ENCODE assay signal across 1 cellular context in the genomic region with DNA sequence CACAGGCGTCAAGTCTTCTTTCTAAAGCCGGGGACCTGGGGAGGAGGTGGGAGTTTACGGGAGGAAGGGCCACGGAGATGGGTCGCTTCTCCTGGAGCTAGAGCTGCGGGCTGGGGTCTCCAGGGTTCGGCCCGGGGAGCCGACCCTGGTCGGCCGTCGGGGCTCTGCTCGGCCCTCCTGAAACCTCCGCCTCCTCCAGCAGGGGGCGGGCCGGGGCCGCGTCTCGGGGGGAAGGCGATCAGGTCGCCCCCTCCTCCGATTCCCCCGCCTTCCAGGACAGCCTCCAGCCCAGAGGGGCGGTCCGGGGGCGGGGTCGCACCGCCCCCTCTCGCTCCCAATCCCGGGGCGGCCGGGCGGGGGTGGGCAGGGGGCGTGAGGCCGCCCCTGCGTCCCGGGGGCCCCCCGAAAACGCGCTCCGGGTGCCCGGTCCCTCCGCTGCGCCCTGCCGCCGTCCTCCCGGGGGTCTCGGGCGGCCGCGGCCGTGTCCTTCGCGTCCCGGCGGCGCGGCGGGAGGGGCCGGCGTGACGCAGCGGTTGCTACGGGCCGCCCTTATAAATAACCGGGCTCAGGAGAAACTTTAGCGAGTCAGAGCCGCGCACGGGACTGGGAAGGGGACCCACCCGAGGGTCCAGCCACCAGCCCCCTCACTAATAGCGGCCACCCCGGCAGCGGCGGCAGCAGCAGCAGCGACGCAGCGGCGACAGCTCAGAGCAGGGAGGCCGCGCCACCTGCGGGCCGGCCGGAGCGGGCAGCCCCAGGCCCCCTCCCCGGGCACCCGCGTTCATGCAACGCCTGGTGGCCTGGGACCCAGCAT.
A peak's percentile ranks its signal among the peaks of the same experiment; 100 is the strongest.
TF ChIP-seq lines count a peak whose summit lies in the region.

A gene (plus strand): TSS at position 580 of the 814 bp plus-strand sequence. CDS start 204 bp downstream, at position 784.

TF ChIP-seq in K562, 482 proteins besides CTCF, POLR2A, EP300 and RAD21 (continued from another document and continues in another):
- TF ChIP-seq HIVEP1 (CRISPR knock-in tag; IDR thresholded peaks at IDR 0.05) (0 out of 2 replicates have a peak, but pooled peaks have one; percentile 28), EGR1 (conservative IDR thresholded peaks at IDR 0.05) (peak; percentile 83), ZNF445 (CRISPR knock-in tag; IDR thresholded peaks at IDR 0.05; ENCODE audit: low read depth) (no peak), NONO (IDR thresholded peaks at IDR 0.05; ENCODE audit: low read depth in 2 of 2, low read length in 1 of 2) (peak; percentile 69 to 100), KDM5B (IDR thresholded peaks at IDR 0.05; ENCODE audit: insufficient replicate concordance, low read depth, low read length) (peak; percentile 98), SRSF7 (optimal IDR thresholded peaks at IDR 0.05; ENCODE audit: low read depth, low read length) (peak; percentile 91), ZNF217 (CRISPR knock-in tag; IDR thresholded peaks at IDR 0.05) (no peak), KLF16 (IDR thresholded peaks at IDR 0.05) (no peak), YY1 (IDR thresholded peaks at IDR 0.05; ENCODE audit: borderline replicate concordance in 1 of 3, control insufficient read depth in 1 of 3, extremely low read depth in 1 of 3, insufficient read depth in 3 of 3, insufficient read length in 1 of 3, insufficient replicate concordance in 2 of 3, low read depth in 1 of 3, low read length in 2 of 3) (peak in 2 of 3 experiments; percentile 50 to 57), DIDO1 (tag; IDR thresholded peaks at IDR 0.05; ENCODE audit: low read depth) (no peak), ZNF239 (CRISPR knock-in tag; IDR thresholded peaks at IDR 0.05) (no peak), JUN (IDR thresholded peaks at IDR 0.05; ENCODE audit: borderline replicate concordance, low read depth, low read length) (0 out of 2 replicates have a peak, but pooled peaks have one; percentile 9), JUN (CRISPR knock-in tag; IDR thresholded peaks at IDR 0.05; ENCODE audit: borderline replicate concordance) (no peak; the same call in 1 of the 2 replicates), MTA2 (IDR thresholded peaks at IDR 0.05; ENCODE audit: low read depth) (no peak), BCOR (IDR thresholded peaks at IDR 0.05) (no peak), DACH1 (IDR thresholded peaks at IDR 0.05; ENCODE audit: partially characterized antibody) (no peak), HCFC1 (IDR thresholded peaks at IDR 0.05; ENCODE audit: low read depth, low read length) (no peak), CBFB (CRISPR knock-in tag; IDR thresholded peaks at IDR 0.05) (no peak), NUFIP1 (IDR thresholded peaks at IDR 0.05; ENCODE audit: partially characterized antibody) (no peak), JUND (IDR thresholded peaks at IDR 0.05; ENCODE audit: borderline replicate concordance, low read depth, low read length) (peak; percentile 51), JUND (tag; IDR thresholded peaks at IDR 0.05; ENCODE audit: borderline replicate concordance, low read depth, low read length) (no peak; the same call in 2 of the 3 replicates), NR4A1 (CRISPR knock-in tag; IDR thresholded peaks at IDR 0.05) (no peak), NR4A1 (tag; IDR thresholded peaks at IDR 0.05) (peak; percentile 44; the same call in 1 of the 2 replicates), RFX1 (IDR thresholded peaks at IDR 0.05) (no peak), ZC3H4 (CRISPR knock-in tag; IDR thresholded peaks at IDR 0.05; ENCODE audit: borderline replicate concordance) (no peak; the same call in 1 of the 2 replicates), CREM (IDR thresholded peaks at IDR 0.05; ENCODE audit: low read depth) (peak; percentile 59; the same call in 1 of the 2 replicates), ZNF274 (IDR thresholded peaks at IDR 0.05; ENCODE audit: borderline replicate concordance, low read depth, low read length) (no peak), BHLHE40 (IDR thresholded peaks at IDR 0.05; ENCODE audit: low read length) (peak; percentile 97), ZNF282 (CRISPR knock-in tag; IDR thresholded peaks at IDR 0.05) (no peak), HMG20A (CRISPR knock-in tag; conservative IDR thresholded peaks at IDR 0.05) (no peak), MYBL2 (IDR thresholded peaks at IDR 0.05; ENCODE audit: low read depth) (no peak), MYBL2 (CRISPR knock-in tag; IDR thresholded peaks at IDR 0.05; ENCODE audit: borderline replicate concordance) (no peak)
- TF ChIP-seq, protein P1, sequence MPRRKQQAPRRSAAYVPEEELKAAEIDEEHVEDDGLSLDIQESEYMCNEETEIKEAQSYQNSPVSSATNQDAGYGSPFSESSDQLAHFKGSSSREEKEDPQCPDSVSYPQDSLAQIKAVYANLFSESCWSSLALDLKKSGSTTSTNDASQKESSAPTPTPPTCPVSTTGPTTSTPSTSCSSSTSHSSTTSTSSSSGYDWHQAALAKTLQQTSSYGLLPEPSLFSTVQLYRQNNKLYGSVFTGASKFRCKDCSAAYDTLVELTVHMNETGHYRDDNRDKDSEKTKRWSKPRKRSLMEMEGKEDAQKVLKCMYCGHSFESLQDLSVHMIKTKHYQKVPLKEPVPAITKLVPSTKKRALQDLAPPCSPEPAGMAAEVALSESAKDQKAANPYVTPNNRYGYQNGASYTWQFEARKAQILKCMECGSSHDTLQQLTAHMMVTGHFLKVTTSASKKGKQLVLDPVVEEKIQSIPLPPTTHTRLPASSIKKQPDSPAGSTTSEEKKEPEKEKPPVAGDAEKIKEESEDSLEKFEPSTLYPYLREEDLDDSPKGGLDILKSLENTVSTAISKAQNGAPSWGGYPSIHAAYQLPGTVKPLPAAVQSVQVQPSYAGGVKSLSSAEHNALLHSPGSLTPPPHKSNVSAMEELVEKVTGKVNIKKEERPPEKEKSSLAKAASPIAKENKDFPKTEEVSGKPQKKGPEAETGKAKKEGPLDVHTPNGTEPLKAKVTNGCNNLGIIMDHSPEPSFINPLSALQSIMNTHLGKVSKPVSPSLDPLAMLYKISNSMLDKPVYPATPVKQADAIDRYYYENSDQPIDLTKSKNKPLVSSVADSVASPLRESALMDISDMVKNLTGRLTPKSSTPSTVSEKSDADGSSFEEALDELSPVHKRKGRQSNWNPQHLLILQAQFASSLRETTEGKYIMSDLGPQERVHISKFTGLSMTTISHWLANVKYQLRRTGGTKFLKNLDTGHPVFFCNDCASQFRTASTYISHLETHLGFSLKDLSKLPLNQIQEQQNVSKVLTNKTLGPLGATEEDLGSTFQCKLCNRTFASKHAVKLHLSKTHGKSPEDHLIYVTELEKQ (CRISPR knock-in tag; IDR thresholded peaks at IDR 0.05), result no peak
- TF ChIP-seq, protein P2, sequence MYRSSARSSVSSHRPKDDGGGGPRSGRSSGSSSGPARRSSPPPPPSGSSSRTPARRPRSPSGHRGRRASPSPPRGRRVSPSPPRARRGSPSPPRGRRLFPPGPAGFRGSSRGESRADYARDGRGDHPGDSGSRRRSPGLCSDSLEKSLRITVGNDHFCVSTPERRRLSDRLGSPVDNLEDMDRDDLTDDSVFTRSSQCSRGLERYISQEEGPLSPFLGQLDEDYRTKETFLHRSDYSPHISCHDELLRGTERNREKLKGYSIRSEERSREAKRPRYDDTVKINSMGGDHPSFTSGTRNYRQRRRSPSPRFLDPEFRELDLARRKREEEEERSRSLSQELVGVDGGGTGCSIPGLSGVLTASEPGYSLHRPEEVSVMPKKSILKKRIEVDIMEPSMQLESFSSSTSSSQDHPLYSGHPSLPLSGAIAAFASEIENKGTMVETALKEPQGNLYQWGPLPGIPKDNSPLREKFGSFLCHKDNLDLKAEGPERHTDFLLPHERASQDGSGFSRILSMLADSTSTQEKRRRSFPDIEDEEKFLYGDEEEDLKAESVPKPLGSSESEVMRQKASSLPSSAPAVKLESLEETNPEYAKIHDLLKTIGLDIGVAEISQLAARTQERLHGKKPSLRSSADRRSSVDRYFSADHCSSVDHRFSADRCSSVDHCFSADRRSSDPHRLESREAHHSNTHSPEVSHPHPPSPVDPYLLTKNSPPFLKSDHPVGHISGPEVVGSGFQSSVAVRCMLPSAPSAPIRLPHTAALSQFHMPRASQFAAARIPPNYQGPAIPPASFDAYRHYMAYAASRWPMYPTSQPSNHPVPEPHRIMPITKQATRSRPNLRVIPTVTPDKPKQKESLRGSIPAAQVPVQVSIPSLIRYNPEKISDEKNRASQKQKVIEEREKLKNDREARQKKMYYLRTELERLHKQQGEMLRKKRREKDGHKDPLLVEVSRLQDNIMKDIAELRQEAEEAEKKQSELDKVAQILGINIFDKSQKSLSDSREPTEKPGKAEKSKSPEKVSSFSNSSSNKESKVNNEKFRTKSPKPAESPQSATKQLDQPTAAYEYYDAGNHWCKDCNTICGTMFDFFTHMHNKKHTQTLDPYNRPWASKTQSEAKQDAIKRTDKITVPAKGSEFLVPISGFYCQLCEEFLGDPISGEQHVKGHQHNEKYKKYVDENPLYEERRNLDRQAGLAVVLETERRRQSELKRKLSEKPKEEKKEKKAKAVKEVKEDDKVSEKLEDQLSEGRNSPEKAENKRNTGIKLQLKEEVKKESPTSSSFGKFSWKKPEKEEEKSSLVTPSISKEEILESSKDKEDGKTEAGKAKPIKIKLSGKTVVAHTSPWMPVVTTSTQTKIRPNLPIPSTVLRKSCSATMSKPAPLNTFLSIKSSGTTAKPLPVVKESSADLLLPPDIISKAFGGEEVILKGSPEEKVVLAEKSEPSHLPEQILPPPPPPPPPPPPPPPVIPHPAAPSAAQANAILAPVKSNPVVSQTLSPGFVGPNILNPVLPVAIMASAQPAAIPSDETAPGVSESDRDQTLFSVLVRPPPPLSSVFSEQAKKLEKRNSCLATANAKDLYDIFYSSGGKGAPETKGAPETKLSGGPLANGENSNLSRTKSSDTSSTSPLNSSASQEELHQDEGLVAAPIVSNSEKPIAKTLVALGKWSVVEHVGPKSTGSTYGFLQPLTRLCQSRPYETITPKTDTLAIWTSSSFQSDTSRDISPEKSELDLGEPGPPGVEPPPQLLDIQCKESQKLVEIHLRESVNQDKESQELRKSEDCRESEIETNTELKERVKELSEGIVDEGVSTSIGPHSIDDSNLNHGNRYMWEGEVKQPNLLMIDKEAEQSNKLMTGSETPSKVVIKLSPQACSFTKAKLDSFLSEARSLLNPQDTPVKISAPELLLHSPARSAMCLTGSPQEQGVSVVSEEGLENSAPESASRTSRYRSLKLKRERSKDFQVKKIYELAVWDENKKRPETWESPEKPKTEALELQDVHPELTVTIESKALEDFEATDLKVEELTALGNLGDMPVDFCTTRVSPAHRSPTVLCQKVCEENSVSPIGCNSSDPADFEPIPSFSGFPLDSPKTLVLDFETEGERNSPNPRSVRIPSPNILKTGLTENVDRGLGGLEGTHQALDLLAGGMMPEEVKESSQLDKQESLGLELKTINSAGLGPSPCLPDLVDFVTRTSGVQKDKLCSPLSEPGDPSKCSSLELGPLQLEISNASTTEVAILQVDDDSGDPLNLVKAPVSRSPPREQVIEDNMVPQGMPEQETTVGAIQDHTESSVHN (IDR thresholded peaks at IDR 0.05; ENCODE audit: borderline replicate concordance in 1 of 2, low read depth in 1 of 2), result no peak
- TF ChIP-seq, protein P3, sequence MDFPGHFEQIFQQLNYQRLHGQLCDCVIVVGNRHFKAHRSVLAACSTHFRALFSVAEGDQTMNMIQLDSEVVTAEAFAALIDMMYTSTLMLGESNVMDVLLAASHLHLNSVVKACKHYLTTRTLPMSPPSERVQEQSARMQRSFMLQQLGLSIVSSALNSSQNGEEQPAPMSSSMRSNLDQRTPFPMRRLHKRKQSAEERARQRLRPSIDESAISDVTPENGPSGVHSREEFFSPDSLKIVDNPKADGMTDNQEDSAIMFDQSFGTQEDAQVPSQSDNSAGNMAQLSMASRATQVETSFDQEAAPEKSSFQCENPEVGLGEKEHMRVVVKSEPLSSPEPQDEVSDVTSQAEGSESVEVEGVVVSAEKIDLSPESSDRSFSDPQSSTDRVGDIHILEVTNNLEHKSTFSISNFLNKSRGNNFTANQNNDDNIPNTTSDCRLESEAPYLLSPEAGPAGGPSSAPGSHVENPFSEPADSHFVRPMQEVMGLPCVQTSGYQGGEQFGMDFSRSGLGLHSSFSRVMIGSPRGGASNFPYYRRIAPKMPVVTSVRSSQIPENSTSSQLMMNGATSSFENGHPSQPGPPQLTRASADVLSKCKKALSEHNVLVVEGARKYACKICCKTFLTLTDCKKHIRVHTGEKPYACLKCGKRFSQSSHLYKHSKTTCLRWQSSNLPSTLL (IDR thresholded peaks at IDR 0.05), result no peak
- TF ChIP-seq, protein P4, sequence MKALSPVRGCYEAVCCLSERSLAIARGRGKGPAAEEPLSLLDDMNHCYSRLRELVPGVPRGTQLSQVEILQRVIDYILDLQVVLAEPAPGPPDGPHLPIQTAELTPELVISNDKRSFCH (CRISPR knock-in tag; IDR thresholded peaks at IDR 0.05), result no peak
- TF ChIP-seq, protein P4 (tag; IDR thresholded peaks at IDR 0.05), result no peak
- TF ChIP-seq, protein P5, sequence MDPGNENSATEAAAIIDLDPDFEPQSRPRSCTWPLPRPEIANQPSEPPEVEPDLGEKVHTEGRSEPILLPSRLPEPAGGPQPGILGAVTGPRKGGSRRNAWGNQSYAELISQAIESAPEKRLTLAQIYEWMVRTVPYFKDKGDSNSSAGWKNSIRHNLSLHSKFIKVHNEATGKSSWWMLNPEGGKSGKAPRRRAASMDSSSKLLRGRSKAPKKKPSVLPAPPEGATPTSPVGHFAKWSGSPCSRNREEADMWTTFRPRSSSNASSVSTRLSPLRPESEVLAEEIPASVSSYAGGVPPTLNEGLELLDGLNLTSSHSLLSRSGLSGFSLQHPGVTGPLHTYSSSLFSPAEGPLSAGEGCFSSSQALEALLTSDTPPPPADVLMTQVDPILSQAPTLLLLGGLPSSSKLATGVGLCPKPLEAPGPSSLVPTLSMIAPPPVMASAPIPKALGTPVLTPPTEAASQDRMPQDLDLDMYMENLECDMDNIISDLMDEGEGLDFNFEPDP (CRISPR knock-in tag; IDR thresholded peaks at IDR 0.05), result peak; percentile 43; the same call in 1 of the 2 replicates
- TF ChIP-seq, protein P6, sequence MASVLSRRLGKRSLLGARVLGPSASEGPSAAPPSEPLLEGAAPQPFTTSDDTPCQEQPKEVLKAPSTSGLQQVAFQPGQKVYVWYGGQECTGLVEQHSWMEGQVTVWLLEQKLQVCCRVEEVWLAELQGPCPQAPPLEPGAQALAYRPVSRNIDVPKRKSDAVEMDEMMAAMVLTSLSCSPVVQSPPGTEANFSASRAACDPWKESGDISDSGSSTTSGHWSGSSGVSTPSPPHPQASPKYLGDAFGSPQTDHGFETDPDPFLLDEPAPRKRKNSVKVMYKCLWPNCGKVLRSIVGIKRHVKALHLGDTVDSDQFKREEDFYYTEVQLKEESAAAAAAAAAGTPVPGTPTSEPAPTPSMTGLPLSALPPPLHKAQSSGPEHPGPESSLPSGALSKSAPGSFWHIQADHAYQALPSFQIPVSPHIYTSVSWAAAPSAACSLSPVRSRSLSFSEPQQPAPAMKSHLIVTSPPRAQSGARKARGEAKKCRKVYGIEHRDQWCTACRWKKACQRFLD (CRISPR knock-in tag; IDR thresholded peaks at IDR 0.05), result no peak
- TF ChIP-seq, protein P7, sequence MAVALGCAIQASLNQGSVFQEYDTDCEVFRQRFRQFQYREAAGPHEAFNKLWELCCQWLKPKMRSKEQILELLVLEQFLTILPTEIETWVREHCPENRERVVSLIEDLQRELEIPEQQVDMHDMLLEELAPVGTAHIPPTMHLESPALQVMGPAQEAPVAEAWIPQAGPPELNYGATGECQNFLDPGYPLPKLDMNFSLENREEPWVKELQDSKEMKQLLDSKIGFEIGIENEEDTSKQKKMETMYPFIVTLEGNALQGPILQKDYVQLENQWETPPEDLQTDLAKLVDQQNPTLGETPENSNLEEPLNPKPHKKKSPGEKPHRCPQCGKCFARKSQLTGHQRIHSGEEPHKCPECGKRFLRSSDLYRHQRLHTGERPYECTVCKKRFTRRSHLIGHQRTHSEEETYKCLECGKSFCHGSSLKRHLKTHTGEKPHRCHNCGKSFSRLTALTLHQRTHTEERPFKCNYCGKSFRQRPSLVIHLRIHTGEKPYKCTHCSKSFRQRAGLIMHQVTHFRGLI (CRISPR knock-in tag; IDR thresholded peaks at IDR 0.05), result no peak
